ENCODE assay signal across 1 cellular context in genomic region chr1:234605983-234606730, GRCh38.
A peak's percentile ranks its signal among the peaks of the same experiment; 100 is the strongest.
TF ChIP-seq lines count a peak whose summit lies in the region.

No MANE protein-coding gene starts in this region.

TF ChIP-seq in K562, 482 proteins besides CTCF, POLR2A, EP300 and RAD21 (continued from another document and continues in another):
- TF ChIP-seq MBD1 (CRISPR knock-in tag; IDR thresholded peaks at IDR 0.05) (no peak), HMG20B (CRISPR knock-in tag; IDR thresholded peaks at IDR 0.05) (no peak), MTA2 (IDR thresholded peaks at IDR 0.05; ENCODE audit: low read depth) (0 out of 2 replicates have a peak, but pooled peaks have one; percentile 7), SRSF7 (optimal IDR thresholded peaks at IDR 0.05; ENCODE audit: low read depth, low read length) (no peak), POLR2B (IDR thresholded peaks at IDR 0.05; ENCODE audit: low read depth, partially characterized antibody) (peak; percentile 50), RBBP5 (IDR thresholded peaks at IDR 0.05; ENCODE audit: borderline replicate concordance, insufficient read depth, low read length, poor library complexity, severe bottlenecking) (no peak), ATF4 (CRISPR knock-in tag; IDR thresholded peaks at IDR 0.05) (peak; percentile 30; the same call in 1 of the 2 replicates), IFI16 (CRISPR knock-in tag; IDR thresholded peaks at IDR 0.05) (peak; percentile 65; the same call in 1 of the 2 replicates), POLR2AphosphoS2 (IDR thresholded peaks at IDR 0.05; ENCODE audit: low read length) (no peak; the same call in 1 of the 2 replicates), MEIS2 (IDR thresholded peaks at IDR 0.05; ENCODE audit: partially characterized antibody) (no peak), AFF1 (IDR thresholded peaks at IDR 0.05; ENCODE audit: low read depth in 1 of 2, partially characterized antibody in 2 of 2) (peak; percentile 42 to 68), SAP30 (IDR thresholded peaks at IDR 0.05; ENCODE audit: borderline replicate concordance, insufficient read depth, low read depth, low read length, poor library complexity, severe bottlenecking) (peak; percentile 45), MIER1 (IDR thresholded peaks at IDR 0.05; ENCODE audit: low read depth) (no peak), HDAC2 (IDR thresholded peaks at IDR 0.05) (peak; percentile 76; the same call in 1 of the 2 replicates), ZNF232 (CRISPR knock-in tag; IDR thresholded peaks at IDR 0.05) (no peak), NFYB (IDR thresholded peaks at IDR 0.05; ENCODE audit: extremely low read depth, insufficient read length) (no peak), CHD4 (IDR thresholded peaks at IDR 0.05; ENCODE audit: insufficient read depth, insufficient replicate concordance, low read depth, low read length, poor library complexity, severe bottlenecking) (no peak), IRF1 (CRISPR knock-in tag; IDR thresholded peaks at IDR 0.05; ENCODE audit: borderline replicate concordance) (no peak), HDAC3 (IDR thresholded peaks at IDR 0.05; ENCODE audit: borderline replicate concordance, partially characterized antibody) (no peak), ZFP36 (IDR thresholded peaks at IDR 0.05; ENCODE audit: low read depth, low read length, partially characterized antibody) (no peak), ZNF586 (CRISPR knock-in tag; conservative IDR thresholded peaks at IDR 0.05) (no peak), BCOR (IDR thresholded peaks at IDR 0.05) (no peak), NCOA6 (IDR thresholded peaks at IDR 0.05) (no peak), TCF15 (CRISPR knock-in tag; IDR thresholded peaks at IDR 0.05) (peak; percentile 37; the same call in 1 of the 2 replicates), CHD1 (IDR thresholded peaks at IDR 0.05; ENCODE audit: low read length) (peak; percentile 58), HNRNPK (IDR thresholded peaks at IDR 0.05; ENCODE audit: low read depth, low read length, poor library complexity, severe bottlenecking) (no peak), ZNF133 (CRISPR knock-in tag; IDR thresholded peaks at IDR 0.05) (no peak), DPF2 (IDR thresholded peaks at IDR 0.05) (peak; percentile 30; the same call in 1 of the 2 replicates), ETS1 (conservative IDR thresholded peaks at IDR 0.05; ENCODE audit: control insufficient read depth, low read depth, low read length) (no peak), CREB3L1 (IDR thresholded peaks at IDR 0.05; ENCODE audit: borderline replicate concordance, low read depth) (no peak), ZNF764 (CRISPR knock-in tag; IDR thresholded peaks at IDR 0.05; ENCODE audit: low read depth) (no peak), PTBP1 (IDR thresholded peaks at IDR 0.05; ENCODE audit: low read depth, low read length) (no peak), DMBX1 (CRISPR knock-in tag; IDR thresholded peaks at IDR 0.05; ENCODE audit: borderline replicate concordance) (peak; percentile 26; the same call in 1 of the 2 replicates), HMBOX1 (IDR thresholded peaks at IDR 0.05) (no peak), ZNF398 (CRISPR knock-in tag; IDR thresholded peaks at IDR 0.05) (no peak), SRSF9 (IDR thresholded peaks at IDR 0.05; ENCODE audit: borderline replicate concordance, low read depth, low read length) (no peak), MEF2A (IDR thresholded peaks at IDR 0.05; ENCODE audit: control insufficient read depth, low read depth, low read length) (no peak), THAP12 (CRISPR knock-in tag; IDR thresholded peaks at IDR 0.05) (no peak), NCOA4 (IDR thresholded peaks at IDR 0.05; ENCODE audit: partially characterized antibody) (no peak), HNRNPH1 (optimal IDR thresholded peaks at IDR 0.05; ENCODE audit: low read depth, low read length) (no peak), DLX4 (CRISPR knock-in tag; IDR thresholded peaks at IDR 0.05) (no peak), ZBTB34 (CRISPR knock-in tag; IDR thresholded peaks at IDR 0.05) (no peak), ZNF24 (IDR thresholded peaks at IDR 0.05) (no peak), TAF9B (IDR thresholded peaks at IDR 0.05; ENCODE audit: partially characterized antibody) (no peak)
